ENCODE assay signal across 8 cellular contexts in the genomic region with DNA sequence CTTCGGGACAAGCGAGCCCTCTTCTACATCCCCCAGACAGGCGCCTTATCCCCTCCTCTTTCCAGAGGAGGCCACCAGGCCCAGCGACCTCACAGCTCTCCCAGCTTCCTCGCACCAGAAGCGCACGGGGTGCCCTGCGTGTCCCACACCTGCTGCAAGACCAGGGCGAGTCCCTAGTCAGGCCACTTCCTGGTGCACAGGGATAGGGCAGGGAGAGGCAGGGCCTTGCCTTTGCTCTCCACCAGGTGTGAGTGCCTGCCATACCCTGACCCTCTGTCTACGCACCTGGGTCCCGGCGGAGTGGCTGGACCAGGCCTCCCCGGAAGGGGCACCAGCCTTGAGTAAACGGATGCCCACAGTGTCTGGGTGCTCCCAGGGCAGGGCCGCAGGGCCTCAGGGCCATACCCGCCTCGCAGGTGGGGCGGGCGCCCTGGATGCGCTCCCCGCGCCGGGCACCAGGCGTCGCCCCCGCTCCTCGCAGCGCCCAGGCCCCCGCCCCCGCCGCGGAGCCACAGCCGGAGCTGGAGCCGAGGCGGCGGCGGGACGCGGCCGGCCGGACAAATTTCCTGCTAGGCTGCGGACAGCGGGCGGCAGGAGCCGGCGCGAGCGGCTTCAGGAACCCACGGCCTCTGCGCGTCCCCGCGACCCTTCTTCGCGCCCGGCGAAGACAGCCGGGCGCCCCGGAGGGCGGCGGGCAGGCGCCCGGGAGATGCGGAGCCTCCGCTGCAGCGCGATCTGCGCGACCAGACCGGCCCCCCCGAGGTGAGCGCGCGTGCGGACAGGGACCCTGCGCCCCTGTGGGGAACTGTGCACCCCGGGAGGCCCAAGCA. TPM values are rescaled to one million over a fixed set of nuclear protein-coding genes. Genes with fewer than 3 reads are reported as not detected.
DNase-seq lines count a peak whose midpoint lies in the region; ATAC-seq and TF ChIP-seq lines count a peak whose summit lies in the region.

A gene with protein sequence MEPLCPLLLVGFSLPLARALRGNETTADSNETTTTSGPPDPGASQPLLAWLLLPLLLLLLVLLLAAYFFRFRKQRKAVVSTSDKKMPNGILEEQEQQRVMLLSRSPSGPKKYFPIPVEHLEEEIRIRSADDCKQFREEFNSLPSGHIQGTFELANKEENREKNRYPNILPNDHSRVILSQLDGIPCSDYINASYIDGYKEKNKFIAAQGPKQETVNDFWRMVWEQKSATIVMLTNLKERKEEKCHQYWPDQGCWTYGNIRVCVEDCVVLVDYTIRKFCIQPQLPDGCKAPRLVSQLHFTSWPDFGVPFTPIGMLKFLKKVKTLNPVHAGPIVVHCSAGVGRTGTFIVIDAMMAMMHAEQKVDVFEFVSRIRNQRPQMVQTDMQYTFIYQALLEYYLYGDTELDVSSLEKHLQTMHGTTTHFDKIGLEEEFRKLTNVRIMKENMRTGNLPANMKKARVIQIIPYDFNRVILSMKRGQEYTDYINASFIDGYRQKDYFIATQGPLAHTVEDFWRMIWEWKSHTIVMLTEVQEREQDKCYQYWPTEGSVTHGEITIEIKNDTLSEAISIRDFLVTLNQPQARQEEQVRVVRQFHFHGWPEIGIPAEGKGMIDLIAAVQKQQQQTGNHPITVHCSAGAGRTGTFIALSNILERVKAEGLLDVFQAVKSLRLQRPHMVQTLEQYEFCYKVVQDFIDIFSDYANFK (plus strand): TSS at position 556 of the 830 bp plus-strand sequence. CDS start 133,779 bp downstream, outside the sequence.

- H3K4me1 ChIP-seq in left ventricle myocardium inferior, result peaks cover 52% of the 10 kb centered on the region
- H3K4me1 ChIP-seq in psoas muscle, result no peaks in the 10 kb centered on the region

- H3K27me3 ChIP-seq in left ventricle myocardium inferior (ENCODE audit: low read depth) (no peaks in the 10 kb centered on the region), psoas muscle (ENCODE audit: insufficient read depth in 3 of 3, low read length in 2 of 3) (peaks cover 0 to 9% (median 5%) of the 10 kb centered on the region in 3 donors)

- H3K9me3 ChIP-seq in left ventricle myocardium inferior (replicated peaks) (no peaks in the 10 kb centered on the region), psoas muscle (no peaks in the 10 kb centered on the region)

- H3K4me3 ChIP-seq in AG10803 (ENCODE audit: low read length) (peak within 1 kb of the TSS; percentile 43), left ventricle myocardium inferior (peak within 1 kb of the TSS; percentile 90), psoas muscle (peak within 1 kb of the TSS; percentile 72)

- 7 to 32% (median 11%) methylated on average over 21 to 78 of the region's 78 CpGs for WGBS in psoas muscle, 3 donors

- no peaks in the 10 kb centered on the region for H3K36me3 ChIP-seq in left ventricle myocardium inferior
- no peaks in the 10 kb centered on the region for H3K36me3 ChIP-seq in psoas muscle (ENCODE audit: insufficient read depth in 1 of 2, low read depth in 1 of 2)

- TF ChIP-seq CTCF in AG10803 (conservative IDR thresholded peaks at IDR 0.05; ENCODE audit: low read length), result peak; percentile 40
- TF ChIP-seq CTCF in left ventricle myocardium inferior (IDR thresholded peaks at IDR 0.05; ENCODE audit: borderline replicate concordance), result peak; percentile 93
- TF ChIP-seq CTCF in psoas muscle (IDR thresholded peaks at IDR 0.05), result peak; percentile 84

- peak within 1 kb of the TSS; percentile 96 for H3K27ac ChIP-seq in left ventricle myocardium inferior (replicated peaks)
- peak within 1 kb of the TSS; percentile 33 for H3K27ac ChIP-seq in psoas muscle

- DNase-seq in AG10803 (ENCODE audit: low read depth) (peak; percentile 53), left ventricle myocardium inferior (peak; percentile 82), psoas muscle (peak; percentile 81 to 87), ureter (ENCODE audit: low spot score) (peak; percentile 73)
- DNase-seq in activated naive CD8-positive, alpha-beta T cell treated with anti-CD3 and anti-CD28 coated beads, Interleukin-2, amount 50 U/mL, for 16 hours (ENCODE audit: low read depth, low spot score), result peak; percentile 30

- intact Hi-C loops in left ventricle myocardium inferior (cut with micrococcal nuclease) (loop anchor here (2.0 to 10.0 kb wide), 2 partner anchors 104 to 158 kb away; no protein-coding TSS in a partner anchor), psoas muscle (cut with DNase I) (loop anchor here (1.0 to 5.0 kb wide), 4 partner anchors 104 to 162 kb away; no protein-coding TSS in a partner anchor)

- ATAC-seq in GM18909 (IDR thresholded peaks at IDR 0.05; ENCODE audit: poor library complexity, unreplicated experiment) (peak; percentile 94), HG03196 (IDR thresholded peaks at IDR 0.05; ENCODE audit: unreplicated experiment) (peak; percentile 79), SK-N-SH treated with all-trans-retinoic acid at 6 μM for 48 hours (peak; percentile 93), psoas muscle (peak; percentile 92 to 97 (median 94))

TF ChIP-seq in SK-N-SH treated with all-trans-retinoic acid at 6 μM for 48 hours, 23 proteins besides CTCF, POLR2A, EP300 and RAD21:
- no peak for TF ChIP-seq TCF4 (CRISPR knock-in tag; IDR thresholded peaks at IDR 0.05; ENCODE audit: borderline replicate concordance)
- TF ChIP-seq, protein P1, sequence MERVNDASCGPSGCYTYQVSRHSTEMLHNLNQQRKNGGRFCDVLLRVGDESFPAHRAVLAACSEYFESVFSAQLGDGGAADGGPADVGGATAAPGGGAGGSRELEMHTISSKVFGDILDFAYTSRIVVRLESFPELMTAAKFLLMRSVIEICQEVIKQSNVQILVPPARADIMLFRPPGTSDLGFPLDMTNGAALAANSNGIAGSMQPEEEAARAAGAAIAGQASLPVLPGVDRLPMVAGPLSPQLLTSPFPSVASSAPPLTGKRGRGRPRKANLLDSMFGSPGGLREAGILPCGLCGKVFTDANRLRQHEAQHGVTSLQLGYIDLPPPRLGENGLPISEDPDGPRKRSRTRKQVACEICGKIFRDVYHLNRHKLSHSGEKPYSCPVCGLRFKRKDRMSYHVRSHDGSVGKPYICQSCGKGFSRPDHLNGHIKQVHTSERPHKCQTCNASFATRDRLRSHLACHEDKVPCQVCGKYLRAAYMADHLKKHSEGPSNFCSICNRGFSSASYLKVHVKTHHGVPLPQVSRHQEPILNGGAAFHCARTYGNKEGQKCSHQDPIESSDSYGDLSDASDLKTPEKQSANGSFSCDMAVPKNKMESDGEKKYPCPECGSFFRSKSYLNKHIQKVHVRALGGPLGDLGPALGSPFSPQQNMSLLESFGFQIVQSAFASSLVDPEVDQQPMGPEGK (CRISPR knock-in tag; IDR thresholded peaks at IDR 0.05; ENCODE audit: borderline replicate concordance), result no peak
- no peak for TF ChIP-seq ESRRG (CRISPR knock-in tag; IDR thresholded peaks at IDR 0.05)
- TF ChIP-seq ZNF565 (CRISPR knock-in tag; conservative IDR thresholded peaks at IDR 0.05; ENCODE audit: low read depth), result no peak
- no peak for TF ChIP-seq PPARA (CRISPR knock-in tag; IDR thresholded peaks at IDR 0.05; ENCODE audit: borderline replicate concordance)
- TF ChIP-seq GLIS3 (CRISPR knock-in tag; IDR thresholded peaks at IDR 0.05), result no peak
- no peak for TF ChIP-seq ARNTL (CRISPR knock-in tag; IDR thresholded peaks at IDR 0.05; ENCODE audit: borderline replicate concordance, low read depth)
- no peak for TF ChIP-seq OSR1 (CRISPR knock-in tag; IDR thresholded peaks at IDR 0.05)

RNA-seq across cellular contexts. Expression of the gene that starts here (rescaled TPM):
- 13.8 TPM for total RNA-seq in left ventricle myocardium inferior
- 1 to 10 TPM; 2.7 to 4.5 (median 3.8) TPM for total RNA-seq in psoas muscle
- polyA plus RNA-seq in psoas muscle, result 1 to 10 TPM in 1 of 3 donors, under 1 TPM in 2; 0.48 to 1.5 (median 0.93) TPM
- total RNA-seq in ureter, result 33.0 TPM

Comparison
In these comparisons a context has a peak if more than half of its experiments do, and no peak if none do; other contexts are left out.
1. Peak in every context shown above with its lines: DNase-seq, ATAC-seq, H3K4me3 ChIP-seq and H3K27ac ChIP-seq.
2. DNase-seq: peak in every context shown above with its lines; median percentile 84 in psoas muscle; 82 in left ventricle myocardium inferior; 73 in ureter; 53 in AG10803; 30 in activated naive CD8-positive, alpha-beta T cell treated with anti-CD3 and anti-CD28 coated beads, Interleukin-2, amount 50 U/mL, for 16 hours.
3. CTCF ChIP-seq: peak in every context shown above with its lines; median percentile 93 in left ventricle myocardium inferior; 84 in psoas muscle; 40 in AG10803.